ENCODE assay signal across 1 cellular context in genomic region chr3:122080188-122080587, GRCh38.
TF ChIP-seq lines count a peak whose summit lies in the region.

No MANE protein-coding gene starts in this region.

TF ChIP-seq in H1, 55 proteins besides CTCF, POLR2A, EP300 and RAD21:
- TF ChIP-seq MAFK (IDR thresholded peaks at IDR 0.05; ENCODE audit: low read depth, low read length) (no peak), GABPA (IDR thresholded peaks at IDR 0.05; ENCODE audit: borderline replicate concordance, insufficient read depth, low read length) (no peak), SIX5 (IDR thresholded peaks at IDR 0.05; ENCODE audit: low read depth, low read length) (no peak), KDM5A (IDR thresholded peaks at IDR 0.05; ENCODE audit: low read length) (no peak), RXRA (IDR thresholded peaks at IDR 0.05; ENCODE audit: insufficient read depth, low read depth, low read length) (no peak), SUZ12 (IDR thresholded peaks at IDR 0.05; ENCODE audit: low read length) (no peak), CHD2 (IDR thresholded peaks at IDR 0.05; ENCODE audit: low read length) (no peak), TBP (IDR thresholded peaks at IDR 0.05; ENCODE audit: low read depth, low read length) (no peak), KDM1A (IDR thresholded peaks at IDR 0.05; ENCODE audit: borderline replicate concordance, low read length) (no peak), CBX5 (IDR thresholded peaks at IDR 0.05; ENCODE audit: low read depth, low read length) (no peak), SAP30 (IDR thresholded peaks at IDR 0.05; ENCODE audit: insufficient read depth, insufficient replicate concordance, low read length) (no peak), BACH1 (IDR thresholded peaks at IDR 0.05; ENCODE audit: low read length) (no peak), ZNF274 (IDR thresholded peaks at IDR 0.05; ENCODE audit: borderline replicate concordance, extremely low read depth, low read length) (no peak), CREB1 (IDR thresholded peaks at IDR 0.05) (no peak), TAF1 (IDR thresholded peaks at IDR 0.05; ENCODE audit: low read depth, low read length) (no peak)
- TF ChIP-seq, protein P1, sequence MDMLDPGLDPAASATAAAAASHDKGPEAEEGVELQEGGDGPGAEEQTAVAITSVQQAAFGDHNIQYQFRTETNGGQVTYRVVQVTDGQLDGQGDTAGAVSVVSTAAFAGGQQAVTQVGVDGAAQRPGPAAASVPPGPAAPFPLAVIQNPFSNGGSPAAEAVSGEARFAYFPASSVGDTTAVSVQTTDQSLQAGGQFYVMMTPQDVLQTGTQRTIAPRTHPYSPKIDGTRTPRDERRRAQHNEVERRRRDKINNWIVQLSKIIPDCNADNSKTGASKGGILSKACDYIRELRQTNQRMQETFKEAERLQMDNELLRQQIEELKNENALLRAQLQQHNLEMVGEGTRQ (IDR thresholded peaks at IDR 0.05; ENCODE audit: low read length), result no peak
- TF ChIP-seq, protein P2, sequence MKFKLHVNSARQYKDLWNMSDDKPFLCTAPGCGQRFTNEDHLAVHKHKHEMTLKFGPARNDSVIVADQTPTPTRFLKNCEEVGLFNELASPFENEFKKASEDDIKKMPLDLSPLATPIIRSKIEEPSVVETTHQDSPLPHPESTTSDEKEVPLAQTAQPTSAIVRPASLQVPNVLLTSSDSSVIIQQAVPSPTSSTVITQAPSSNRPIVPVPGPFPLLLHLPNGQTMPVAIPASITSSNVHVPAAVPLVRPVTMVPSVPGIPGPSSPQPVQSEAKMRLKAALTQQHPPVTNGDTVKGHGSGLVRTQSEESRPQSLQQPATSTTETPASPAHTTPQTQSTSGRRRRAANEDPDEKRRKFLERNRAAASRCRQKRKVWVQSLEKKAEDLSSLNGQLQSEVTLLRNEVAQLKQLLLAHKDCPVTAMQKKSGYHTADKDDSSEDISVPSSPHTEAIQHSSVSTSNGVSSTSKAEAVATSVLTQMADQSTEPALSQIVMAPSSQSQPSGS (IDR thresholded peaks at IDR 0.05; ENCODE audit: low read length), result no peak
